Comparison of ENCODE assay signal across 14 cellular contexts in the genomic region with DNA sequence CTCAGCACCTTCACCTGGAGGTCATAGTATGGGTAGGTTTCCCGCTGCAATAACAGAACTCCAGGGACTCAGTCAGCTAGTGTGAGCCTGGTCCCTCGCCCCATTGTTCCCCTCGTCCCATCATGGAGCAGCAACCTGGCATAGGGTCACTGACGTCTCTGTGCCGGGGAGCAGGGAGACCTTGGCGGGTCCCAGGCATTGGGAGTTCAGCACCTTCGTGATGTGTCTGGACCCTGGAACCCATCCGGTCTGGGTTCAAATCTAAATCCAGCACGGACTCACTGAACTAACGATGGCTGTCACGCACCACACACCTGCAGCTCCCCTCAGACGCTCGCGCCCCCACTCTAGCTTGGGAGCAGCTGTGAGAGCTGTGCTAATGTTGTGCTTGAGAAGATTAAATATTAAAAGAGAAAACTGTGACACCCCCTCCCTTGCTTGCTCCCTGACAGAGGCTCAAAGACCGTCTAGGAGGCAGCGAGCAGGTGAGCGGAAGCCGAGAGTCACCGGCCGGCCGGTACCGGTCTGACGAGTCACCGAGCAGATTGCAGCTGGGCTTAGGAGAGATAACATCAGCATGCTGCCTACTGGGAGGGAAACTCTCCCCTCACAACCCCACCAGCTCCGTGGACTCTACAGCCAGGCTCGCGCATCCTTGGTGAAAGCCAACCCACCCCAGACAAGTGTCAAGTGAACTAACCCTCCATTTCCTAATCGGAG. TPM values are rescaled to one million over a fixed set of nuclear protein-coding genes. Genes with fewer than 3 reads are reported as not detected.
DNase-seq lines count a peak whose midpoint lies in the region; ATAC-seq and TF ChIP-seq lines count a peak whose summit lies in the region.
"Had no signal": no experiment of that assay in that cellular context is flagged by ENCODE, and none has a peak within 500 bp of the region (broad histone marks: within the 10 kb centered on the region; RNA-seq: fewer than 3 reads in every experiment).

No MANE protein-coding gene starts in this region.

- no peak for TF ChIP-seq CTCF in VCaP (conservative IDR thresholded peaks at IDR 0.05)
- TF ChIP-seq CTCF in left lung (IDR thresholded peaks at IDR 0.05) = no peak
- TF ChIP-seq CTCF in smooth muscle cell (IDR thresholded peaks at IDR 0.05; ENCODE audit: borderline replicate concordance, insufficient read depth, poor library complexity, severe bottlenecking) = no peak
- TF ChIP-seq CTCF in GM13976 (IDR thresholded peaks at IDR 0.05; ENCODE audit: borderline replicate concordance, control extremely low read depth, extremely low read depth, insufficient read depth, missing control alignments) = no peak

- H3K9me3 ChIP-seq in left lung = no peaks in the 10 kb centered on the region
- H3K9me3 ChIP-seq in smooth muscle cell (replicated peaks; ENCODE audit: low read depth) = no peaks in the 10 kb centered on the region
- H3K9me3 ChIP-seq: uterus had no signal

- intact Hi-C loops in left lung (cut with DNase I) = no loop called here

- H3K4me1 ChIP-seq in left lung = peaks cover 6 to 19% of the 10 kb centered on the region in 2 donors
- H3K4me1 ChIP-seq in smooth muscle cell (ENCODE audit: low read depth) = no peaks in the 10 kb centered on the region
- H3K4me1 ChIP-seq: uterus had no signal

- H3K4me2 ChIP-seq in smooth muscle cell = no peak overlapping the region

- no peak overlapping the region for H2AFZ ChIP-seq in smooth muscle cell (ENCODE audit: low read depth)

- WGBS in smooth muscle cell (ENCODE audit: low lambda C conversion rate) = 66% methylated on average over 28 of the region's 28 CpGs

- H3K36me3 ChIP-seq in left lung = peaks cover 0 to 23% of the 10 kb centered on the region in 2 donors
- H3K36me3 ChIP-seq in smooth muscle cell (ENCODE audit: low read depth) = peaks cover 6% of the 10 kb centered on the region
- H3K36me3 ChIP-seq: uterus had no signal

- H3K4me3 ChIP-seq in left lung = peak overlapping the region; percentile 24 to 44
- H3K4me3 ChIP-seq in smooth muscle cell = peak overlapping the region; percentile 16
- H3K4me3 ChIP-seq: uterus had no signal

- peak; percentile 22 for ATAC-seq in left lung

- no peaks in the 10 kb centered on the region for H4K20me1 ChIP-seq in smooth muscle cell (ENCODE audit: low read depth)

- in situ Hi-C loops in GM13976 (cut with MboI; ENCODE audit: low sequenced_read_pairs, unreplicated experiment) = no loop called here

- no peaks in the 10 kb centered on the region for H3K79me2 ChIP-seq in smooth muscle cell (ENCODE audit: low read depth)

- no peaks in the 10 kb centered on the region for H3K27me3 ChIP-seq in left lung
- H3K27me3 ChIP-seq in smooth muscle cell (ENCODE audit: low read depth) = no peaks in the 10 kb centered on the region
- H3K27me3 ChIP-seq: uterus had no signal

- DNase-seq in LHCN-M2 (ENCODE audit: low read depth) (peak; percentile 7), left lung (no peak), smooth muscle cell (lab: John Stamatoyannopoulos, UW; ENCODE audit: unreplicated experiment) (no peak), GM13976 (ENCODE audit: low spot score) (no peak), NCI-H187 (lab: John Stamatoyannopoulos, UW) (no peak), GDM1 (lab: John Stamatoyannopoulos, UW) (no peak)
- DNase-seq: kidney glomerular epithelial cell, NCI-H2107, SIG-M5, uterus had no signal

- no peak overlapping the region for H3K9ac ChIP-seq in smooth muscle cell (ENCODE audit: low read depth)

- H3K27ac ChIP-seq in VCaP (peak overlapping the region; percentile 95), left lung (peak overlapping the region; percentile 64 to 65), smooth muscle cell (ENCODE audit: low read depth) (no peak overlapping the region)
- H3K27ac ChIP-seq: uterus had no signal

- H3F3A ChIP-seq in smooth muscle cell (ENCODE audit: low read depth) = peaks cover 5% of the 10 kb centered on the region

RNA-seq across cellular contexts. Expression of gene PLA2G4F, which starts 0.7 kb away (rescaled TPM):
- total RNA-seq in LHCN-M2 (2014; rRNA removed) = not detected in 2 replicates
- not detected for polyA plus RNA-seq in LHCN-M2 (2012)
- 100 to 1,000 TPM in 1 of 2 donors, 10 to 100 TPM in 1; 63.2 to 100 TPM for total RNA-seq in left lung
- 1.3 and 2.4 TPM in 2 replicates for total RNA-seq in smooth muscle cell
- polyA plus RNA-seq in smooth muscle cell = 0.46 and 1.5 TPM in 2 replicates
- total RNA-seq: activated T-helper 1 cell treated with anti-CD3 and anti-CD28 coated beads, Interleukin-12 subunit alpha, Interleukin-12 subunit beta, Interleukin-2, Interleukin-4 antibody, amounts not matched to agents 30 ng/mL and 10 ng/mL and 1 ng/mL, durations not matched to agents 14 hours and 24 hours and 36 hours; HT1080; posterior vena cava had no signal

RNA-seq across cellular contexts. Expression of gene VPS39, which starts 52.4 kb away (rescaled TPM):
- total RNA-seq in LHCN-M2 (2014; rRNA removed) (31.1 and 40.4 TPM in 2 replicates), left lung (10 to 100 TPM; 57.8 to 65.6 TPM), smooth muscle cell (41.2 and 78.4 TPM in 2 replicates)
- polyA plus RNA-seq in LHCN-M2 (2012) = 27.9 TPM
- 35.0 and 36.4 TPM in 2 replicates for polyA plus RNA-seq in smooth muscle cell

Comparison
In these comparisons a context has a peak if more than half of its experiments do, and no peak if none do; other contexts are left out.
1. RNA of gene PLA2G4F, which starts 0.7 kb away (total RNA-seq): 63.2 to 100 TPM in left lung; 1.3 to 2.4 TPM in smooth muscle cell and not detected in LHCN-M2; every median in the first group is over 10 times any median in the second.